Comparison of ENCODE assay signal across 8 cellular contexts in the genomic region with DNA sequence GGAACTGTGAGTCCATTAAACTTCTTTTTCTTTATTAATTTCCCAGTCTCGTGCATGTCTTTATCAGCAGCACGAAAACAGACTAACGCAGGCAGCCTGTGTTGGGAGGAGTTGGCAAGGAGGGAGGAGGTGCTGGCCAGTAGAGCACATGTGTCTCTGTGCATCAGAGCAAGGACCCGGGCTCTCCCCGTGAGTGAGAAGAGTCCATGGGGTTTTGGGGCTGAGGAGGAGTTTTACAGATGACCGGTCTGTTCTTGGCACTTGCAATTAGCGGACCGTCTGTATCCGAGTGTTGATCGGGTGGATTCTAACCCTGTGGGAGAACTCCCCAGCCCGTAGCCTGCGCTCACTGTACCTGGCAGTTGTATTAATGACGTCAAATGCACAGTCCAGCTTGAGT. TPM values are rescaled to one million over a fixed set of nuclear protein-coding genes. Genes with fewer than 3 reads are reported as not detected.
DNase-seq lines count a peak whose midpoint lies in the region; ATAC-seq and TF ChIP-seq lines count a peak whose summit lies in the region.
"Not testable (repeated sequence)": the region's sequence is repeated elsewhere in the genome, so short reads cannot be mapped to it uniquely, and the experiment has no call there.

No MANE protein-coding gene starts in this region.

- not testable (repeated sequence) for H3K4me3 ChIP-seq in AG10803 (ENCODE audit: low read length); body of pancreas; fibroblast of the aortic adventitia (ENCODE audit: low read depth, low read length); lung; ovary; suprapubic skin

- TF ChIP-seq CTCF in AG10803 (conservative IDR thresholded peaks at IDR 0.05; ENCODE audit: low read length); body of pancreas (IDR thresholded peaks at IDR 0.05); fibroblast of the aortic adventitia (IDR thresholded peaks at IDR 0.05; ENCODE audit: insufficient read depth, low read length); lung (IDR thresholded peaks at IDR 0.05; ENCODE audit: control extremely low read depth, extremely low read depth); ovary (IDR thresholded peaks at IDR 0.05); suprapubic skin (IDR thresholded peaks at IDR 0.05): not testable (repeated sequence)

- not testable (repeated sequence) for H3K27ac ChIP-seq in body of pancreas
- H3K27ac ChIP-seq in lung (ENCODE audit: low read depth in 1 of 2, low read length in 1 of 2) (peak overlapping the region in 1 of 2 donors; percentile 89), ovary (peak overlapping the region; percentile 12 to 70), suprapubic skin (peak overlapping the region; percentile 48)

- TF ChIP-seq EP300 in ovary (IDR thresholded peaks at IDR 0.05): peak; percentile 31
- TF ChIP-seq EP300 in suprapubic skin (IDR thresholded peaks at IDR 0.05): not testable (repeated sequence)

- H3K9me3 ChIP-seq in body of pancreas; lung (ENCODE audit: control insufficient read depth in 2 of 2, insufficient read depth in 1 of 2, low read length in 1 of 2); ovary; suprapubic skin: not testable (repeated sequence)

- peak; percentile 28 for DNase-seq in AG10803 (ENCODE audit: low read depth)
- DNase-seq in body of pancreas: peak in 2 of 4 donors; percentile 16 to 33
- DNase-seq in fibroblast of the aortic adventitia (ENCODE audit: low read depth): peak; percentile 38
- peak; percentile 62 for DNase-seq in left cardiac atrium
- DNase-seq in lung (ENCODE audit: low spot score): not testable (repeated sequence)
- peak; percentile 60 to 91 (median 69) for DNase-seq in ovary
- peak in 1 of 2 donors; percentile 76 for DNase-seq in suprapubic skin (ENCODE audit: low spot score in 2 of 2)
- DNase-seq in ureter (ENCODE audit: low spot score): peak; percentile 41

- H3K4me1 ChIP-seq in body of pancreas: not testable (repeated sequence)
- H3K4me1 ChIP-seq in lung (ENCODE audit: control insufficient read depth in 2 of 2, insufficient read depth in 2 of 2, low read length in 2 of 2) (peaks cover 19 to 26% of the 10 kb centered on the region in 2 donors), ovary (ENCODE audit: insufficient read depth) (peaks cover 47% of the 10 kb centered on the region), suprapubic skin (peaks cover 44% of the 10 kb centered on the region)

- intact Hi-C loops in body of pancreas (cut with DNase I); left cardiac atrium (cut with DNase I); ovary (cut with DNase I): not testable (repeated sequence)

- WGBS in body of pancreas, 2 donors: 87% methylated on average over 6 to 7 of the region's 13 CpGs
- 86 to 91% methylated on average over 6 to 9 of the region's 13 CpGs for WGBS in lung, 2 donors
- WGBS in ovary, 3 donors: 20 to 25% (median 21%) methylated on average over 9 to 10 of the region's 13 CpGs
- 74% methylated on average over 7 of the region's 13 CpGs for WGBS in suprapubic skin

- peak; percentile 57 for ATAC-seq in body of pancreas
- ATAC-seq in left cardiac atrium: peak; percentile 45 to 70
- ATAC-seq in lung (ENCODE audit: insufficient read depth, low FRiP score): peak; percentile 12

- H3K27me3 ChIP-seq in body of pancreas; lung (ENCODE audit: control insufficient read depth, insufficient read depth); ovary; suprapubic skin: not testable (repeated sequence)

- not testable (repeated sequence) for H3K36me3 ChIP-seq in body of pancreas (replicated peaks in 1 of 2; ENCODE audit: insufficient read depth in 1 of 2, low read depth in 2 of 2); lung (ENCODE audit: control insufficient read depth in 2 of 2, insufficient read depth in 2 of 2, low read length in 2 of 2); ovary; suprapubic skin

- not testable (repeated sequence) for TF ChIP-seq POLR2A in body of pancreas (IDR thresholded peaks at IDR 0.05); ovary (IDR thresholded peaks at IDR 0.05); suprapubic skin (IDR thresholded peaks at IDR 0.05)

RNA-seq across cellular contexts. Expression of a gene that starts 40.3 kb away (rescaled TPM):
- total RNA-seq in body of pancreas (10 to 100 TPM in 1 of 2 donors, 1 to 10 TPM in 1; 7.5 to 14.8 TPM), fibroblast of the aortic adventitia (ENCODE audit: low replicate concordance) (9.6 and 25.4 TPM in 2 replicates), left cardiac atrium (100 to 1,000 TPM in 1 of 2 donors, 10 to 100 TPM in 1; 57.1 to 109 TPM), lung (10 to 100 TPM; 31.5 to 31.9 TPM), ovary (100 to 1,000 TPM in 4 of 7 donors, 10 to 100 TPM in 3; 75.8 to 300 (median 135) TPM), suprapubic skin (10 to 100 TPM; 23.6 to 30.9 (median 26.9) TPM), ureter (46.4 TPM)
- polyA plus RNA-seq in lung (10 to 100 TPM; 23.6 to 38.3 TPM), ovary (100 to 1,000 TPM; 117 to 120 TPM)
